21 cellular contexts compared by ENCODE assay signal in genomic region chrX:68703849-68704248, GRCh38. TPM values are rescaled to one million over a fixed set of nuclear protein-coding genes. Genes with fewer than 3 reads are reported as not detected.
A peak's percentile ranks its signal among the peaks of the same experiment; 100 is the strongest.
DNase-seq lines count a peak whose midpoint lies in the region; ATAC-seq and TF ChIP-seq lines count a peak whose summit lies in the region.
"Had no signal": no experiment of that assay in that cellular context is flagged by ENCODE, and none has a peak within 500 bp of the region (broad histone marks: within the 10 kb centered on the region; RNA-seq: fewer than 3 reads in every experiment).

No MANE protein-coding gene starts in this region.

- no peak overlapping the region for H3K23ac ChIP-seq in IMR-90 (ENCODE audit: low read depth, low read length)

- no peak overlapping the region for H3K56ac ChIP-seq in IMR-90 (ENCODE audit: extremely low read depth, insufficient read depth, low read length)

- CTCF ChIA-PET in IMR-90 (lab: Yijun Ruan, JAX): no interaction called here
- CTCF ChIA-PET in activated naive CD4-positive, alpha-beta T cell treated with anti-CD3 and anti-CD28 coated beads for 36 hours (lab: Charles Lee): no interaction called here

- no peaks in the 10 kb centered on the region for H3K9me1 ChIP-seq in IMR-90 (ENCODE audit: insufficient read depth, low read length)

- H4K5ac ChIP-seq in IMR-90 (ENCODE audit: low read depth, low read length): no peak overlapping the region

- H3K36me3 ChIP-seq in IMR-90 (ENCODE audit: control insufficient read depth, insufficient read depth, low read length): no peaks in the 10 kb centered on the region
- no peaks in the 10 kb centered on the region for H3K36me3 ChIP-seq in neutrophil
- H3K36me3 ChIP-seq: gastroesophageal sphincter, pancreas, SJSA1, thoracic aorta had no signal

- no peak overlapping the region for H2AK5ac ChIP-seq in IMR-90 (ENCODE audit: low read depth, low read length)

- POLR2A ChIA-PET in IMR-90 (lab: Charles Lee; ENCODE audit: unreplicated experiment): no interaction called here

- ATAC-seq in IMR-90 (ENCODE audit: low read depth) (no peak), HG03159 (IDR thresholded peaks at IDR 0.05; ENCODE audit: unreplicated experiment) (no peak)
- ATAC-seq: activated CD8-positive, alpha-beta memory T cell treated with anti-CD3 and anti-CD28 coated beads, Interleukin-2, amount 10 ng/mL, durations not matched to agents 7 days and 5 days; gastroesophageal sphincter; natural killer cell treated with Interleukin-12 subunit alpha and Interleukin-12 subunit beta and Interleukin-15 and Interleukin-18, amount 100 ng/mL, for 72 hours; Panc1; pancreas; stimulated activated memory B cell treated with anti-CD40 and anti-IgM and Interleukin-4, amounts not matched to agents 10 μg/mL and 1 μg/mL and 100 μg/mL, for 72 hours had no signal

- TF ChIP-seq RAD21 in IMR-90 (IDR thresholded peaks at IDR 0.05; ENCODE audit: low read length): no peak

- H3K9me3 Mint-ChIP-seq in CD14-positive monocyte: no peaks in the 10 kb centered on the region
- H3K9me3 Mint-ChIP-seq in dendritic cell treated with granulocyte-macrophage colony-stimulating factor and Interleukin-4, amounts not matched to agents 40 ng/mL and 50 ng/mL, for 4 days: no peaks in the 10 kb centered on the region
- no peaks in the 10 kb centered on the region for H3K9me3 Mint-ChIP-seq in activated naive CD4-positive, alpha-beta T cell treated with anti-CD3 and anti-CD28 coated beads for 36 hours
- H3K9me3 Mint-ChIP-seq: activated naive CD8-positive, alpha-beta T cell treated with anti-CD3 and anti-CD28 coated beads for 36 hours; natural killer cell treated with Interleukin-12 subunit alpha and Interleukin-12 subunit beta and Interleukin-15 and Interleukin-18, amount 100 ng/mL, for 72 hours; stimulated activated memory B cell treated with anti-CD40 and anti-IgM and Interleukin-4, amounts not matched to agents 10 μg/mL and 1 μg/mL and 100 μg/mL, for 72 hours had no signal

- H2AFZ ChIP-seq in IMR-90 (replicated peaks; ENCODE audit: low read length, poor library complexity): peak overlapping the region; percentile 9

- H2AK9ac ChIP-seq in IMR-90 (replicated peaks; ENCODE audit: low read depth, low read length, poor library complexity): no peak overlapping the region

- no peak overlapping the region for H3K18ac ChIP-seq in IMR-90 (ENCODE audit: low read depth, low read length)

- H3K4me1 ChIP-seq in IMR-90 (ENCODE audit: control insufficient read depth, insufficient read depth, low read length): no peaks in the 10 kb centered on the region
- peaks cover 47 to 50% of the 10 kb centered on the region in 2 experiments for H3K4me1 ChIP-seq in neutrophil (ENCODE audit: control insufficient read depth in 1 of 2, insufficient read depth in 1 of 2, low read depth in 1 of 2, low read length in 1 of 2)
- H3K4me1 ChIP-seq: gastroesophageal sphincter had no signal

- no peak overlapping the region for H2BK20ac ChIP-seq in IMR-90 (ENCODE audit: low read depth, low read length)

- no peak overlapping the region for H3K9ac ChIP-seq in IMR-90 (ENCODE audit: low read depth, low read length)

- H3K4me2 ChIP-seq in IMR-90 (ENCODE audit: low read depth, low read length): no peak overlapping the region

- peak overlapping the region; percentile 74 to 92 (median 85) for H3K27ac Mint-ChIP-seq in CD14-positive monocyte
- peak overlapping the region; percentile 84 for H3K27ac Mint-ChIP-seq in dendritic cell treated with granulocyte-macrophage colony-stimulating factor and Interleukin-4, amounts not matched to agents 40 ng/mL and 50 ng/mL, for 4 days
- no peak overlapping the region for H3K27ac Mint-ChIP-seq in activated naive CD4-positive, alpha-beta T cell treated with anti-CD3 and anti-CD28 coated beads for 36 hours
- H3K27ac Mint-ChIP-seq: activated CD8-positive, alpha-beta memory T cell treated with anti-CD3 and anti-CD28 coated beads, Interleukin-2, amount 10 ng/mL, durations not matched to agents 7 days and 5 days; activated naive CD8-positive, alpha-beta T cell treated with anti-CD3 and anti-CD28 coated beads for 36 hours; natural killer cell treated with Interleukin-12 subunit alpha and Interleukin-12 subunit beta and Interleukin-15 and Interleukin-18, amount 100 ng/mL, for 72 hours; stimulated activated memory B cell treated with anti-CD40 and anti-IgM and Interleukin-4, amounts not matched to agents 10 μg/mL and 1 μg/mL and 100 μg/mL, for 72 hours had no signal

- no peak overlapping the region for H4K8ac ChIP-seq in IMR-90 (ENCODE audit: low read depth in 2 of 2, low read length in 2 of 2)

- H3K9me3 ChIP-seq in IMR-90 (ENCODE audit: control insufficient read depth, insufficient read depth, low read length) (no peaks in the 10 kb centered on the region), neutrophil (no peaks in the 10 kb centered on the region)
- H3K9me3 ChIP-seq: gastroesophageal sphincter, pancreas, SJSA1, thoracic aorta had no signal

- in situ Hi-C loops in IMR-90 (cut with MboI; ENCODE audit: low sequenced_read_pairs): loop anchor here (25.0 kb wide), 1 partner anchor 517 kb away; no protein-coding TSS in a partner anchor

- H3K27ac ChIP-seq in IMR-90 (ENCODE audit: insufficient read depth, low read length) (no peak overlapping the region), neutrophil (peak overlapping the region; percentile 72)
- H3K27ac ChIP-seq: gastroesophageal sphincter, pancreas, SJSA1, skin epidermis, thoracic aorta had no signal

- H4K91ac ChIP-seq in IMR-90 (ENCODE audit: insufficient read depth, low read depth, low read length): no peak overlapping the region

- no peak overlapping the region for H2BK120ac ChIP-seq in IMR-90 (ENCODE audit: low read depth, low read length)

- H3K27me3 ChIP-seq in IMR-90 (ENCODE audit: control insufficient read depth, insufficient read depth, low read length) (peaks cover 10% of the 10 kb centered on the region; the same call in 1 of the 2 replicates), neutrophil (no peaks in the 10 kb centered on the region)
- H3K27me3 ChIP-seq: gastroesophageal sphincter, pancreas, SJSA1 had no signal

- H3K79me1 ChIP-seq in IMR-90 (ENCODE audit: low read depth in 1 of 2, low read length in 2 of 2): no peaks in the 10 kb centered on the region

- H3K4me3 Mint-ChIP-seq in CD14-positive monocyte: peak overlapping the region; percentile 46 to 62
- H3K4me3 Mint-ChIP-seq in dendritic cell treated with granulocyte-macrophage colony-stimulating factor and Interleukin-4, amounts not matched to agents 40 ng/mL and 50 ng/mL, for 4 days: no peak overlapping the region
- no peak overlapping the region for H3K4me3 Mint-ChIP-seq in activated naive CD4-positive, alpha-beta T cell treated with anti-CD3 and anti-CD28 coated beads for 36 hours
- H3K4me3 Mint-ChIP-seq: activated CD8-positive, alpha-beta memory T cell treated with anti-CD3 and anti-CD28 coated beads, Interleukin-2, amount 10 ng/mL, durations not matched to agents 7 days and 5 days; activated naive CD8-positive, alpha-beta T cell treated with anti-CD3 and anti-CD28 coated beads for 36 hours; natural killer cell treated with Interleukin-12 subunit alpha and Interleukin-12 subunit beta and Interleukin-15 and Interleukin-18, amount 100 ng/mL, for 72 hours; stimulated activated memory B cell treated with anti-CD40 and anti-IgM and Interleukin-4, amounts not matched to agents 10 μg/mL and 1 μg/mL and 100 μg/mL, for 72 hours had no signal

- H2BK15ac ChIP-seq in IMR-90 (ENCODE audit: low read depth, low read length): no peak overlapping the region

- intact Hi-C loops in CD14-positive monocyte (cut with micrococcal nuclease): loop anchor here in 1 of 2 donors (10.0 kb wide), 1 partner anchor 109 kb away; no protein-coding TSS in a partner anchor
- intact Hi-C loops in IMR-90 (cut with micrococcal nuclease): loop anchor here (10.0 kb wide), 1 partner anchor 169 kb away; no protein-coding TSS in a partner anchor
- intact Hi-C loops in dendritic cell treated with granulocyte-macrophage colony-stimulating factor and Interleukin-4, amounts not matched to agents 40 ng/mL and 50 ng/mL, for 4 days (cut with micrococcal nuclease): no loop called here
- intact Hi-C loops in activated naive CD4-positive, alpha-beta T cell treated with anti-CD3 and anti-CD28 coated beads for 36 hours (cut with micrococcal nuclease): no loop called here

- H3K36me3 Mint-ChIP-seq in CD14-positive monocyte: peaks cover 2% of the 10 kb centered on the region in 2 donors
- H3K36me3 Mint-ChIP-seq in dendritic cell treated with granulocyte-macrophage colony-stimulating factor and Interleukin-4, amounts not matched to agents 40 ng/mL and 50 ng/mL, for 4 days (ENCODE audit: low read depth): peaks cover 33% of the 10 kb centered on the region
- no peaks in the 10 kb centered on the region for H3K36me3 Mint-ChIP-seq in activated naive CD4-positive, alpha-beta T cell treated with anti-CD3 and anti-CD28 coated beads for 36 hours (ENCODE audit: low read depth)
- H3K36me3 Mint-ChIP-seq: activated CD8-positive, alpha-beta memory T cell treated with anti-CD3 and anti-CD28 coated beads, Interleukin-2, amount 10 ng/mL, durations not matched to agents 7 days and 5 days; activated naive CD8-positive, alpha-beta T cell treated with anti-CD3 and anti-CD28 coated beads for 36 hours; natural killer cell treated with Interleukin-12 subunit alpha and Interleukin-12 subunit beta and Interleukin-15 and Interleukin-18, amount 100 ng/mL, for 72 hours; stimulated activated memory B cell treated with anti-CD40 and anti-IgM and Interleukin-4, amounts not matched to agents 10 μg/mL and 1 μg/mL and 100 μg/mL, for 72 hours had no signal

- no CpG with 5 or more reads among the region's 3 CpGs for WGBS in IMR-90 (ENCODE audit: extremely low coverage in 2 of 2, insufficient read length in 1 of 2), 2 experiments

- peaks cover 62% of the 10 kb centered on the region for H3K4me1 Mint-ChIP-seq in CD14-positive monocyte
- peaks cover 73% of the 10 kb centered on the region for H3K4me1 Mint-ChIP-seq in dendritic cell treated with granulocyte-macrophage colony-stimulating factor and Interleukin-4, amounts not matched to agents 40 ng/mL and 50 ng/mL, for 4 days (ENCODE audit: low read depth)
- no peaks in the 10 kb centered on the region for H3K4me1 Mint-ChIP-seq in activated naive CD4-positive, alpha-beta T cell treated with anti-CD3 and anti-CD28 coated beads for 36 hours (ENCODE audit: low read depth)
- H3K4me1 Mint-ChIP-seq: activated naive CD8-positive, alpha-beta T cell treated with anti-CD3 and anti-CD28 coated beads for 36 hours; stimulated activated memory B cell treated with anti-CD40 and anti-IgM and Interleukin-4, amounts not matched to agents 10 μg/mL and 1 μg/mL and 100 μg/mL, for 72 hours had no signal

- BruUV-seq in IMR-90 (replicated peaks; lab: Mats Ljungman, UMichigan): no TSS peak

- no peak for TF ChIP-seq POLR2A in IMR-90 (IDR thresholded peaks at IDR 0.05; ENCODE audit: low read depth, low read length)

- no peak overlapping the region for H3K4me3 ChIP-seq in IMR-90 (ENCODE audit: insufficient read depth, low read depth, low read length)
- no peak overlapping the region for H3K4me3 ChIP-seq in neutrophil (ENCODE audit: low read depth in 1 of 2, low read length in 1 of 2)
- H3K4me3 ChIP-seq: gastroesophageal sphincter, pancreas, SJSA1, skin epidermis, thoracic aorta had no signal

- DNase-seq in CD14-positive monocyte (ENCODE audit: low spot score) (no peak), IMR-90 (no peak), NAMALWA (ENCODE audit: low spot score) (no peak)
- no peak for DNase-seq in activated naive CD4-positive, alpha-beta T cell treated with anti-CD3 and anti-CD28 coated beads for 36 hours
- DNase-seq: activated CD8-positive, alpha-beta memory T cell treated with anti-CD3 and anti-CD28 coated beads, Interleukin-2, amount 10 ng/mL, durations not matched to agents 7 days and 5 days; activated naive CD8-positive, alpha-beta T cell treated with anti-CD3 and anti-CD28 coated beads for 36 hours; DMS79; effector CD8-positive, alpha-beta T cell; NCI-H1436 treated with DMSO at 0.1 percent for 48 hours; NCI-H510A; pancreas had no signal

- H3K14ac ChIP-seq in IMR-90 (replicated peaks; ENCODE audit: low read depth, low read length): 0 out of 2 replicates have a peak overlapping the region, but pooled peaks have one; percentile 4

- H2BK5ac ChIP-seq in IMR-90 (ENCODE audit: low read depth, low read length, poor library complexity, severe bottlenecking): no peak overlapping the region

- no peak overlapping the region for H3K4ac ChIP-seq in IMR-90 (ENCODE audit: low read depth, low read length)

- TF ChIP-seq CTCF in CD14-positive monocyte (IDR thresholded peaks at IDR 0.05) (no peak), IMR-90 (conservative IDR thresholded peaks at IDR 0.05; ENCODE audit: low read depth, low read length) (no peak), neutrophil (IDR thresholded peaks at IDR 0.05) (no peak)

- dilution Hi-C loops in IMR-90 (cut with HindIII; ENCODE audit: low sequenced_read_pairs, unreplicated experiment): no loop called here

- H3K27me3 Mint-ChIP-seq in CD14-positive monocyte (ENCODE audit: low read depth in 3 of 3): peaks cover 0 to 6% (median 2%) of the 10 kb centered on the region in 3 donors
- no peaks in the 10 kb centered on the region for H3K27me3 Mint-ChIP-seq in dendritic cell treated with granulocyte-macrophage colony-stimulating factor and Interleukin-4, amounts not matched to agents 40 ng/mL and 50 ng/mL, for 4 days
- H3K27me3 Mint-ChIP-seq in activated naive CD4-positive, alpha-beta T cell treated with anti-CD3 and anti-CD28 coated beads for 36 hours (ENCODE audit: low read depth): no peaks in the 10 kb centered on the region
- H3K27me3 Mint-ChIP-seq: activated CD8-positive, alpha-beta memory T cell treated with anti-CD3 and anti-CD28 coated beads, Interleukin-2, amount 10 ng/mL, durations not matched to agents 7 days and 5 days; activated naive CD8-positive, alpha-beta T cell treated with anti-CD3 and anti-CD28 coated beads for 36 hours had no signal

- no peaks in the 10 kb centered on the region for H4K20me1 ChIP-seq in IMR-90 (ENCODE audit: insufficient read depth, low read length)

RNA-seq across cellular contexts. Expression of gene STARD8, which starts 56.4 kb away (rescaled TPM):
- polyA plus RNA-seq in CD14-positive monocyte (1 to 10 TPM; 1.2 to 1.7 TPM), IMR-90 (2012; rRNA removed) (2.3 and 2.5 TPM in 2 replicates)
- 1.6 and 1.7 TPM in 2 replicates for total RNA-seq in IMR-90 (2012; rRNA removed)
- polyA plus RNA-seq in IMR-90 (2012; cell fraction: cytosol; rRNA removed): 1.1 and 1.6 TPM in 2 replicates
- 3.8 and 5.7 TPM in 2 replicates for polyA plus RNA-seq in IMR-90 (2012; cell fraction: nucleus; rRNA removed; ENCODE audit: low replicate concordance)
- under 1 TPM; 0.07 to 0.10 TPM for total RNA-seq in activated naive CD4-positive, alpha-beta T cell treated with anti-CD3 and anti-CD28 coated beads for 36 hours

Comparison
In these comparisons a context has a peak if more than half of its experiments do, and no peak if none do; other contexts are left out.
1. H3K4me3 Mint-ChIP-seq: peak in CD14-positive monocyte (2 of 2); none in dendritic cell treated with granulocyte-macrophage colony-stimulating factor and Interleukin-4, amounts not matched to agents 40 ng/mL and 50 ng/mL, for 4 days (single experiment) and activated naive CD4-positive, alpha-beta T cell treated with anti-CD3 and anti-CD28 coated beads for 36 hours (single experiment).